ENCODE assay signal across 15 cellular contexts in genomic region chr7:112211348-112211907, GRCh38. TPM values are rescaled to one million over a fixed set of nuclear protein-coding genes. Genes with fewer than 3 reads are reported as not detected.
DNase-seq lines count a peak whose midpoint lies in the region; ATAC-seq and TF ChIP-seq lines count a peak whose summit lies in the region.
"Had no signal": no experiment of that assay in that cellular context is flagged by ENCODE, and none has a peak within 500 bp of the region (broad histone marks: within the 10 kb centered on the region; RNA-seq: fewer than 3 reads in every experiment).

No MANE protein-coding gene starts in this region.

- H3K4me1 ChIP-seq in right atrium auricular region = peaks cover 0 to 42% of the 10 kb centered on the region in 2 donors
- H3K4me1 ChIP-seq in upper lobe of left lung = peaks cover 24 to 38% (median 30%) of the 10 kb centered on the region in 4 donors
- H3K4me1 ChIP-seq in mucosa of descending colon (ENCODE audit: low read depth) = peaks cover 15% of the 10 kb centered on the region

- TF ChIP-seq POLR2A in upper lobe of left lung (IDR thresholded peaks at IDR 0.05) = no peak

- ATAC-seq in Right ventricle myocardium superior (ENCODE audit: poor library complexity) (peak; percentile 64), upper lobe of left lung (ENCODE audit: low FRiP score in 2 of 2) (peak; percentile 10 to 47), mucosa of descending colon (no peak)
- ATAC-seq: activated T-cell treated with anti-CD3 and anti-CD28 coated beads, Interleukin-2, amount 50 U/mL, for 4 hours had no signal

- no peak for DNase-seq in Right ventricle myocardium superior
- DNase-seq in right atrium auricular region (ENCODE audit: low spot score) = no peak
- no peak for DNase-seq in chondrocyte (ENCODE audit: low spot score)
- peak; percentile 78 for DNase-seq in kidney glomerular epithelial cell (lab: John Stamatoyannopoulos, UW)
- peak in 1 of 2 donors; percentile 58 for DNase-seq in upper lobe of left lung
- no peak for DNase-seq in progenitor cell of endocrine pancreas (ENCODE audit: low spot score, unreplicated experiment)
- no peak for DNase-seq in mucosa of descending colon
- DNase-seq in NK-92 treated with Interleukin-12 subunit alpha and Interleukin-12 subunit beta, amount 100 ng/mL, for 24 hours (lab: John Stamatoyannopoulos, UW) = no peak
- DNase-seq: activated CD4-positive, alpha-beta T cell treated with anti-CD3 and anti-CD28 coated beads for 48 hours; activated T-cell treated with anti-CD3 and anti-CD28 coated beads, Interleukin-2, amount 50 U/mL, for 4 hours; amniotic stem cell; DMS 273 treated with DMSO at 0.1 percent for 48 hours; glutamatergic neuron; NCI-H526 treated with DMSO at 0.1 percent for 48 hours; transverse colon had no signal

- H3K4me3 Mint-ChIP-seq in chondrocyte (ENCODE audit: unreplicated experiment) = no peak overlapping the region
- H3K4me3 Mint-ChIP-seq in progenitor cell of endocrine pancreas (ENCODE audit: low read depth) = no peak overlapping the region
- H3K4me3 Mint-ChIP-seq: activated T-cell treated with anti-CD3 and anti-CD28 coated beads, Interleukin-2, amount 50 U/mL, for 4 hours had no signal

- WGBS in upper lobe of left lung, 2 donors = 26 to 43% methylated on average over 1 of the region's 1 CpG

- H3K27ac ChIP-seq in right atrium auricular region = peak overlapping the region in 1 of 2 donors; percentile 64
- peak overlapping the region; percentile 34 to 55 (median 42) for H3K27ac ChIP-seq in upper lobe of left lung
- H3K27ac ChIP-seq: transverse colon had no signal

- H3K9me3 Mint-ChIP-seq in chondrocyte (ENCODE audit: low read depth) (no peaks in the 10 kb centered on the region), progenitor cell of endocrine pancreas (ENCODE audit: low read depth) (no peaks in the 10 kb centered on the region)
- H3K9me3 Mint-ChIP-seq: activated T-cell treated with anti-CD3 and anti-CD28 coated beads, Interleukin-2, amount 50 U/mL, for 4 hours had no signal

- peak overlapping the region; percentile 6 for H3K27ac Mint-ChIP-seq in chondrocyte (ENCODE audit: unreplicated experiment)
- no peak overlapping the region for H3K27ac Mint-ChIP-seq in progenitor cell of endocrine pancreas

- H3K36me3 Mint-ChIP-seq in chondrocyte (ENCODE audit: low read depth) = no peaks in the 10 kb centered on the region
- no peaks in the 10 kb centered on the region for H3K36me3 Mint-ChIP-seq in progenitor cell of endocrine pancreas (ENCODE audit: insufficient read depth)

- peak in 1 of 4 donors; percentile 78 for TF ChIP-seq EP300 in upper lobe of left lung (IDR thresholded peaks at IDR 0.05)

- H3K4me1 Mint-ChIP-seq in chondrocyte (ENCODE audit: low read depth) = peaks cover 45% of the 10 kb centered on the region
- peaks cover 22% of the 10 kb centered on the region for H3K4me1 Mint-ChIP-seq in progenitor cell of endocrine pancreas (ENCODE audit: low read depth)

- H3K4me3 ChIP-seq in right atrium auricular region = no peak overlapping the region
- no peak overlapping the region for H3K4me3 ChIP-seq in upper lobe of left lung
- H3K4me3 ChIP-seq in mucosa of descending colon = no peak overlapping the region
- H3K4me3 ChIP-seq: transverse colon had no signal

- H3K27me3 ChIP-seq in right atrium auricular region = no peaks in the 10 kb centered on the region
- no peaks in the 10 kb centered on the region for H3K27me3 ChIP-seq in upper lobe of left lung
- H3K27me3 ChIP-seq: transverse colon had no signal

- TF ChIP-seq CTCF in right atrium auricular region (IDR thresholded peaks at IDR 0.05) = no peak
- no peak for TF ChIP-seq CTCF in chondrocyte (IDR thresholded peaks at IDR 0.05)
- no peak for TF ChIP-seq CTCF in upper lobe of left lung (IDR thresholded peaks at IDR 0.05)
- TF ChIP-seq CTCF in progenitor cell of endocrine pancreas (IDR thresholded peaks at IDR 0.05; ENCODE audit: unreplicated experiment) = no peak
- no peak for TF ChIP-seq CTCF in mucosa of descending colon (IDR thresholded peaks at IDR 0.05)

- H3K9me3 ChIP-seq in right atrium auricular region (no peaks in the 10 kb centered on the region), upper lobe of left lung (no peaks in the 10 kb centered on the region), mucosa of descending colon (no peaks in the 10 kb centered on the region)
- H3K9me3 ChIP-seq: transverse colon had no signal

- intact Hi-C loops in Right ventricle myocardium superior (cut with DNase I) (loop anchor here (10.0 kb wide), 1 partner anchor 173 kb away; no protein-coding TSS in a partner anchor), mucosa of descending colon (cut with DNase I, micrococcal nuclease) (no loop called here)

- H3K27me3 Mint-ChIP-seq in chondrocyte (ENCODE audit: low read depth) (no peaks in the 10 kb centered on the region), progenitor cell of endocrine pancreas (no peaks in the 10 kb centered on the region)

- H3K36me3 ChIP-seq in right atrium auricular region (no peaks in the 10 kb centered on the region), upper lobe of left lung (no peaks in the 10 kb centered on the region), mucosa of descending colon (ENCODE audit: low read depth) (no peaks in the 10 kb centered on the region)
- H3K36me3 ChIP-seq: transverse colon had no signal

RNA-seq across cellular contexts. Expression of gene ZNF277, which starts 4.9 kb away (rescaled TPM):
- 12.6 TPM for total RNA-seq in Right ventricle myocardium superior
- 10 to 100 TPM; 15.9 to 29.8 TPM for total RNA-seq in right atrium auricular region
- total RNA-seq in chondrocyte = 15.5 to 18.8 TPM (median 16.2 TPM) in 3 replicates
- total RNA-seq in upper lobe of left lung = 10 to 100 TPM; 20.8 to 63.1 (median 34.8) TPM
- 24.3 and 25.9 TPM in 2 replicates for total RNA-seq in progenitor cell of endocrine pancreas
- total RNA-seq in mucosa of descending colon = 10 to 100 TPM; 16.8 to 26.9 (median 22.0) TPM

RNA-seq across cellular contexts. Expression of gene DOCK4, which starts 5.2 kb away (rescaled TPM):
- total RNA-seq in Right ventricle myocardium superior = 14.9 TPM
- total RNA-seq in right atrium auricular region = 10 to 100 TPM; 12.3 to 17.8 TPM
- total RNA-seq in chondrocyte = 43.0 to 102 TPM (median 48.8 TPM) in 3 replicates
- total RNA-seq in upper lobe of left lung = 100 to 1,000 TPM in 3 of 6 donors, 10 to 100 TPM in 3; 53.6 to 166 (median 100) TPM
- total RNA-seq in progenitor cell of endocrine pancreas = 28.8 and 33.8 TPM in 2 replicates
- 10 to 100 TPM in 2 of 3 donors, 1 to 10 TPM in 1; 9.2 to 18.4 (median 12.7) TPM for total RNA-seq in mucosa of descending colon
